ENCODE assay signal across 8 cellular contexts in genomic region chr7:78134256-78134655, GRCh38.
DNase-seq lines count a peak whose midpoint lies in the region; ATAC-seq, FAIRE-seq and TF ChIP-seq lines count a peak whose summit lies in the region.

No MANE protein-coding gene starts in this region.

- H3K36me3 ChIP-seq in pancreas = no peaks in the 10 kb centered on the region

- TF ChIP-seq CTCF in AG10803 (conservative IDR thresholded peaks at IDR 0.05; ENCODE audit: low read length) = peak; percentile 80
- peak; percentile 11 to 33 (median 26) for TF ChIP-seq CTCF in pancreas (IDR thresholded peaks at IDR 0.05)

- H3K4me1 ChIP-seq in pancreas = no peaks in the 10 kb centered on the region

- WGBS in pancreas, 2 donors = 28 to 29% methylated on average over 2 of the region's 2 CpGs

- ATAC-seq in GM21360 (IDR thresholded peaks at IDR 0.05; ENCODE audit: unreplicated experiment) (peak; percentile 54), pancreas (peak in 3 of 4 donors; percentile 56 to 66 (median 60)), GM21717 (IDR thresholded peaks at IDR 0.05; ENCODE audit: unreplicated experiment) (no peak), HG02623 (IDR thresholded peaks at IDR 0.05; ENCODE audit: unreplicated experiment) (no peak)

- H3K4me3 ChIP-seq in AG10803 (ENCODE audit: low read length) (no peak overlapping the region), pancreas (no peak overlapping the region)

- no peaks in the 10 kb centered on the region for H3K27me3 ChIP-seq in pancreas

- no peaks in the 10 kb centered on the region for H3K9me3 ChIP-seq in pancreas

- H3K27ac ChIP-seq in pancreas = no peak overlapping the region

- no peak for FAIRE-seq in pancreas (lab: Jason Lieb, UNC)

- DNase-seq in AG10803 (ENCODE audit: low read depth) (peak; percentile 77), NCI-H345 treated with DMSO at 0.1 percent for 48 hours (lab: John Stamatoyannopoulos, UW; ENCODE audit: unreplicated experiment) (peak; percentile 6), dermis blood vessel endothelial cell (peak; percentile 19), pancreas (no peak), HK-2 (ENCODE audit: unreplicated experiment) (no peak)

- intact Hi-C loops in pancreas (cut with DNase I) = no loop called here

Comparison
In these comparisons a context has a peak if more than half of its experiments do, and no peak if none do; other contexts are left out.
1. DNase-seq: peak in AG10803 (single experiment), NCI-H345 treated with DMSO at 0.1 percent for 48 hours (single experiment) and dermis blood vessel endothelial cell (single experiment); none in pancreas (0 of 6) and HK-2 (single experiment).
2. ATAC-seq: peak in GM21360 (single experiment) and pancreas (3 of 4); none in GM21717 (single experiment) and HG02623 (single experiment).